Comparison of ENCODE assay signal across 9 cellular contexts in genomic region chr11:116193321-116194114, GRCh38.
DNase-seq lines count a peak whose midpoint lies in the region; ATAC-seq lines count a peak whose summit lies in the region.
"Had no signal": no experiment of that assay in that cellular context is flagged by ENCODE, and none has a peak within 500 bp of the region (broad histone marks: within the 10 kb centered on the region; RNA-seq: fewer than 3 reads in every experiment).

No MANE protein-coding gene starts in this region.

- peak; percentile 76 to 81 for DNase-seq in HAP-1 (ENCODE audit: low spot score in 2 of 2)
- peak; percentile 25 for DNase-seq in adipocyte (ENCODE audit: low read depth)
- peak; percentile 55 for DNase-seq in hepatic stellate cell (ENCODE audit: low spot score)
- peak; percentile 93 for DNase-seq in renal cortical epithelial cell (ENCODE audit: low read depth)
- no peak for DNase-seq in activated CD8-positive, alpha-beta T cell treated with anti-CD3 and anti-CD28 coated beads, Interleukin-2, amount 10 ng/mL, durations not matched to agents 7 days and 5 days
- no peak for DNase-seq in NK-92 treated with Interleukin-12 subunit alpha and Interleukin-12 subunit beta, amount 100 ng/mL, for 24 hours (lab: John Stamatoyannopoulos, UW)
- DNase-seq: naive B cell had no signal

- H3K27ac Mint-ChIP-seq in activated CD8-positive, alpha-beta T cell treated with anti-CD3 and anti-CD28 coated beads, Interleukin-2, amount 10 ng/mL, durations not matched to agents 7 days and 5 days, result no peak overlapping the region
- H3K27ac Mint-ChIP-seq: naive B cell had no signal

- no peaks in the 10 kb centered on the region; the same call in 1 of the 2 replicates for H3K27me3 ChIP-seq in HAP-1 (ENCODE audit: low read depth)
- H3K27me3 ChIP-seq in adipocyte (replicated peaks; ENCODE audit: control insufficient read depth, insufficient read depth, low read length), result peaks cover 59% of the 10 kb centered on the region

- in situ Hi-C loops in HAP-1 (cut with MboI; ENCODE audit: low sequenced_read_pairs), result no loop called here

- ATAC-seq in GM21526 (IDR thresholded peaks at IDR 0.05; ENCODE audit: low FRiP score, unreplicated experiment), result no peak
- ATAC-seq in activated CD8-positive, alpha-beta T cell treated with anti-CD3 and anti-CD28 coated beads, Interleukin-2, amount 10 ng/mL, durations not matched to agents 7 days and 5 days, result no peak
- no peak for ATAC-seq in HG03571 (IDR thresholded peaks at IDR 0.05; ENCODE audit: unreplicated experiment)

- H3K9me3 ChIP-seq in HAP-1 (no peaks in the 10 kb centered on the region), adipocyte (ENCODE audit: control insufficient read depth, low read length) (peaks cover 4% of the 10 kb centered on the region)

- H3K27me3 Mint-ChIP-seq in activated CD8-positive, alpha-beta T cell treated with anti-CD3 and anti-CD28 coated beads, Interleukin-2, amount 10 ng/mL, durations not matched to agents 7 days and 5 days (ENCODE audit: low read depth), result peaks cover 15% of the 10 kb centered on the region

- no peaks in the 10 kb centered on the region for H3K36me3 Mint-ChIP-seq in activated CD8-positive, alpha-beta T cell treated with anti-CD3 and anti-CD28 coated beads, Interleukin-2, amount 10 ng/mL, durations not matched to agents 7 days and 5 days (ENCODE audit: low read depth)
- H3K36me3 Mint-ChIP-seq: naive B cell had no signal

- POLR2A ChIA-PET in activated CD8-positive, alpha-beta T cell treated with anti-CD3 and anti-CD28 coated beads, Interleukin-2, amount 10 ng/mL, durations not matched to agents 7 days and 5 days (lab: Charles Lee), result no interaction called here

- peak overlapping the region; percentile 18 for H3K4me3 ChIP-seq in HAP-1
- H3K4me3 ChIP-seq in adipocyte (ENCODE audit: low read length), result peak overlapping the region; percentile 64

- no peaks in the 10 kb centered on the region for H3K4me1 Mint-ChIP-seq in activated CD8-positive, alpha-beta T cell treated with anti-CD3 and anti-CD28 coated beads, Interleukin-2, amount 10 ng/mL, durations not matched to agents 7 days and 5 days (ENCODE audit: low read depth)
- H3K4me1 Mint-ChIP-seq: naive B cell had no signal

- H3K36me3 ChIP-seq in HAP-1 (replicated peaks) (no peaks in the 10 kb centered on the region), adipocyte (ENCODE audit: control insufficient read depth, insufficient read depth, low read length, severe bottlenecking) (no peaks in the 10 kb centered on the region)

- H3K4me1 ChIP-seq in HAP-1, result peaks cover 10% of the 10 kb centered on the region; the same call in 1 of the 2 replicates
- H3K4me1 ChIP-seq in adipocyte (ENCODE audit: control insufficient read depth, insufficient read depth, low read length), result no peaks in the 10 kb centered on the region

- H3K9me3 Mint-ChIP-seq in activated CD8-positive, alpha-beta T cell treated with anti-CD3 and anti-CD28 coated beads, Interleukin-2, amount 10 ng/mL, durations not matched to agents 7 days and 5 days (ENCODE audit: insufficient read depth), result no peaks in the 10 kb centered on the region

- no peak overlapping the region for H3K9ac ChIP-seq in adipocyte (ENCODE audit: low read length)

- no peak overlapping the region for H3K4me3 Mint-ChIP-seq in activated CD8-positive, alpha-beta T cell treated with anti-CD3 and anti-CD28 coated beads, Interleukin-2, amount 10 ng/mL, durations not matched to agents 7 days and 5 days

- CTCF ChIA-PET in activated CD8-positive, alpha-beta T cell treated with anti-CD3 and anti-CD28 coated beads, Interleukin-2, amount 10 ng/mL, durations not matched to agents 7 days and 5 days (lab: Charles Lee), result no interaction called here

Comparison
In these comparisons a context has a peak if more than half of its experiments do, and no peak if none do; other contexts are left out.
1. DNase-seq: peak in HAP-1 (2 of 2), adipocyte (single experiment), hepatic stellate cell (single experiment) and renal cortical epithelial cell (single experiment); none in activated CD8-positive, alpha-beta T cell treated with anti-CD3 and anti-CD28 coated beads, Interleukin-2, amount 10 ng/mL, durations not matched to agents 7 days and 5 days (single experiment) and NK-92 treated with Interleukin-12 subunit alpha and Interleukin-12 subunit beta, amount 100 ng/mL, for 24 hours (single experiment).